Comparison of ENCODE assay signal across 8 cellular contexts in genomic region chr12:110741795-110742717, GRCh38. TPM values are rescaled to one million over a fixed set of nuclear protein-coding genes. Genes with fewer than 3 reads are reported as not detected.
DNase-seq lines count a peak whose midpoint lies in the region; ATAC-seq and TF ChIP-seq lines count a peak whose summit lies in the region.

No MANE protein-coding gene starts in this region.

- H3K36me3 Mint-ChIP-seq in activated naive CD8-positive, alpha-beta T cell = peaks cover 3% of the 10 kb centered on the region

- intact Hi-C loops in heart right ventricle (cut with DNase I) (loop anchor here in 4 of 10 donors (5.0 to 10.0 kb wide), 4 partner anchors 45 to 145 kb away; no protein-coding TSS in a partner anchor), posterior cingulate gyrus (cut with DNase I) (loop anchor here (10.0 kb wide), 1 partner anchor 83 kb away; no protein-coding TSS in a partner anchor)

- DNase-seq in activated CD8-positive, alpha-beta memory T cell treated with anti-CD3 and anti-CD28 coated beads for 24 hours = peak; percentile 63
- DNase-seq in activated CD8-positive, alpha-beta memory T cell treated with anti-CD3 and anti-CD28 coated beads, Interleukin-2, amount 50 U/mL, for 4 hours = no peak
- peak; percentile 7 for DNase-seq in NCI-H345 treated with DMSO at 0.1 percent for 48 hours (lab: John Stamatoyannopoulos, UW; ENCODE audit: unreplicated experiment)
- peak in 1 of 2 donors; percentile 42 for DNase-seq in heart right ventricle
- peak in 7 of 10 donors; percentile 21 to 87 (median 27) for DNase-seq in posterior cingulate gyrus
- no peak for DNase-seq in T-helper 9 cell

- H3K27ac ChIP-seq in heart right ventricle = peak overlapping the region; percentile 70 to 94 (median 92)

- WGBS in heart right ventricle, 2 donors = 0 to 1% methylated on average over 51 to 53 of the region's 53 CpGs

- peak overlapping the region; percentile 99 for H3K4me3 Mint-ChIP-seq in activated naive CD8-positive, alpha-beta T cell

- H3K36me3 ChIP-seq in heart right ventricle = peaks cover 0 to 4% (median 0%) of the 10 kb centered on the region in 9 donors

- peak overlapping the region; percentile 98 for H3K27ac Mint-ChIP-seq in activated naive CD8-positive, alpha-beta T cell

- ATAC-seq in HG02885 (IDR thresholded peaks at IDR 0.05; ENCODE audit: poor library complexity, unreplicated experiment) = peak; percentile 9
- peak; percentile 16 to 61 (median 28) for ATAC-seq in heart right ventricle

- TF ChIP-seq CTCF in heart right ventricle (IDR thresholded peaks at IDR 0.05) = no peak

- no peaks in the 10 kb centered on the region for H3K27me3 Mint-ChIP-seq in activated naive CD8-positive, alpha-beta T cell

- H3K4me1 Mint-ChIP-seq in activated naive CD8-positive, alpha-beta T cell (ENCODE audit: low read depth) = peaks cover 49% of the 10 kb centered on the region

- no peaks in the 10 kb centered on the region for H3K9me3 Mint-ChIP-seq in activated naive CD8-positive, alpha-beta T cell (ENCODE audit: low read depth)

- H3K4me1 ChIP-seq in heart right ventricle = peaks cover 12 to 72% (median 64%) of the 10 kb centered on the region in 9 donors

- H3K4me3 ChIP-seq in heart right ventricle = peak overlapping the region; percentile 71 to 99 (median 94)

- H3K9me3 ChIP-seq in heart right ventricle = no peaks in the 10 kb centered on the region

- no peaks in the 10 kb centered on the region for H3K27me3 ChIP-seq in heart right ventricle

RNA-seq across cellular contexts. Expression of gene PPP1CC, which starts 0.6 kb away (rescaled TPM):
- 100 to 1,000 TPM; 116 to 248 (median 137) TPM for total RNA-seq in heart right ventricle
- polyA plus RNA-seq in heart right ventricle = 10 to 100 TPM; 66.0 to 84.2 TPM

RNA-seq across cellular contexts. Expression of gene HVCN1, which starts 53.1 kb away (rescaled TPM):
- 10 to 100 TPM in 5 of 10 donors, 1 to 10 TPM in 5; 5.1 to 74.1 (median 9.0) TPM for total RNA-seq in heart right ventricle
- polyA plus RNA-seq in heart right ventricle = 10 to 100 TPM; 15.4 to 17.9 TPM

Comparison
In these comparisons a context has a peak if more than half of its experiments do, and no peak if none do; other contexts are left out.
1. DNase-seq: peak in activated CD8-positive, alpha-beta memory T cell treated with anti-CD3 and anti-CD28 coated beads for 24 hours (single experiment), NCI-H345 treated with DMSO at 0.1 percent for 48 hours (single experiment) and posterior cingulate gyrus (7 of 10); none in activated CD8-positive, alpha-beta memory T cell treated with anti-CD3 and anti-CD28 coated beads, Interleukin-2, amount 50 U/mL, for 4 hours (single experiment) and T-helper 9 cell (single experiment).